8 cellular contexts compared by ENCODE assay signal in genomic region chrX:49879656-49880277, GRCh38. TPM values are rescaled to one million over a fixed set of nuclear protein-coding genes. Genes with fewer than 3 reads are reported as not detected.
DNase-seq lines count a peak whose midpoint lies in the region; ATAC-seq and FAIRE-seq lines count a peak whose summit lies in the region.

No MANE protein-coding gene starts in this region.

- FAIRE-seq in small intestine (lab: Jason Lieb, UNC), result no peak

- H3K36me3 ChIP-seq in iPS DF 6.9 (ENCODE audit: control insufficient read depth, insufficient read depth, low read length), result no peaks in the 10 kb centered on the region
- H3K36me3 ChIP-seq in small intestine (ENCODE audit: control insufficient read depth in 2 of 2, insufficient read depth in 2 of 2, low read length in 2 of 2), result no peaks in the 10 kb centered on the region

- H3K4me1 ChIP-seq in iPS DF 6.9 (ENCODE audit: control insufficient read depth, insufficient read depth, low read length), result no peaks in the 10 kb centered on the region
- H3K4me1 ChIP-seq in small intestine (ENCODE audit: control insufficient read depth in 2 of 2, insufficient read depth in 1 of 2, low read depth in 1 of 2, low read length in 1 of 2), result no peaks in the 10 kb centered on the region

- peak overlapping the region; percentile 67 for H3K27ac Mint-ChIP-seq in activated naive CD8-positive, alpha-beta T cell treated with anti-CD3 and anti-CD28 coated beads for 36 hours

- ATAC-seq in GM19043 (IDR thresholded peaks at IDR 0.05; ENCODE audit: low read depth, unreplicated experiment) (peak; percentile 8), HG03139 (IDR thresholded peaks at IDR 0.05; ENCODE audit: unreplicated experiment) (peak; percentile 18), HG03378 (IDR thresholded peaks at IDR 0.05; ENCODE audit: unreplicated experiment) (no peak)

- WGBS in iPS DF 6.9 (ENCODE audit: insufficient coverage, insufficient read length), result no CpG with 5 or more reads among the region's 55 CpGs
- WGBS in small intestine, 3 donors, result 4 to 48% (median 14%) methylated on average over 13 to 55 of the region's 55 CpGs

- no peaks in the 10 kb centered on the region for H3K27me3 ChIP-seq in iPS DF 6.9 (ENCODE audit: control insufficient read depth, insufficient read depth, low read length)
- no peaks in the 10 kb centered on the region for H3K27me3 ChIP-seq in small intestine (ENCODE audit: control insufficient read depth in 2 of 2, insufficient read depth in 2 of 2, low read length in 2 of 2)

- H3K9me3 Mint-ChIP-seq in activated naive CD8-positive, alpha-beta T cell treated with anti-CD3 and anti-CD28 coated beads for 36 hours, result no peaks in the 10 kb centered on the region

- peak overlapping the region; percentile 71 for H3K4me3 Mint-ChIP-seq in activated naive CD8-positive, alpha-beta T cell treated with anti-CD3 and anti-CD28 coated beads for 36 hours

- no peaks in the 10 kb centered on the region for H3K36me3 Mint-ChIP-seq in activated naive CD8-positive, alpha-beta T cell treated with anti-CD3 and anti-CD28 coated beads for 36 hours

- H3K4me3 ChIP-seq in iPS DF 6.9 (ENCODE audit: low read length), result peak overlapping the region; percentile 82
- peak overlapping the region; percentile 36 to 80 for H3K4me3 ChIP-seq in small intestine (ENCODE audit: low read depth in 1 of 2, low read length in 2 of 2)

- no peaks in the 10 kb centered on the region for H3K27me3 Mint-ChIP-seq in activated naive CD8-positive, alpha-beta T cell treated with anti-CD3 and anti-CD28 coated beads for 36 hours

- H3K4me1 Mint-ChIP-seq in activated naive CD8-positive, alpha-beta T cell treated with anti-CD3 and anti-CD28 coated beads for 36 hours, result peaks cover 19% of the 10 kb centered on the region

- DNase-seq in activated naive CD8-positive, alpha-beta T cell treated with anti-CD3 and anti-CD28 coated beads for 36 hours, result no peak
- DNase-seq in iPS DF 6.9 (ENCODE audit: low read depth, low spot score) (no peak), small intestine (no peak), dedifferentiated amniotic fluid mesenchymal stem cell (ENCODE audit: extremely low spot score) (no peak), GOT3 (lab: John Stamatoyannopoulos, UW) (no peak)

- H3K27ac ChIP-seq in iPS DF 6.9 (ENCODE audit: low read length), result no peak overlapping the region
- H3K27ac ChIP-seq in small intestine (ENCODE audit: low read depth in 1 of 2, low read length in 1 of 2), result peak overlapping the region in 1 of 2 donors; percentile 77

- H3K9me3 ChIP-seq in iPS DF 6.9 (ENCODE audit: control insufficient read depth, insufficient read depth, low read length) (no peaks in the 10 kb centered on the region), small intestine (ENCODE audit: control insufficient read depth, low read depth) (no peaks in the 10 kb centered on the region)

RNA-seq across cellular contexts. Expression of gene USP27X, which starts 0.5 kb away (rescaled TPM):
- total RNA-seq in activated naive CD8-positive, alpha-beta T cell treated with anti-CD3 and anti-CD28 coated beads for 36 hours, result 1 to 10 TPM; 1.7 to 1.8 TPM
- 1 to 10 TPM in 1 of 3 donors, under 1 TPM in 2; 0.45 to 2.1 (median 0.81) TPM for polyA plus RNA-seq in small intestine

RNA-seq across cellular contexts. Expression of gene CLCN5, which starts 42.6 kb away (rescaled TPM):
- total RNA-seq in activated naive CD8-positive, alpha-beta T cell treated with anti-CD3 and anti-CD28 coated beads for 36 hours, result 1 to 10 TPM; 2.2 to 2.6 TPM
- polyA plus RNA-seq in small intestine, result 1 to 10 TPM; 2.7 to 5.1 (median 4.5) TPM

RNA-seq across cellular contexts. Expression of gene PAGE4, which starts 50.7 kb away (rescaled TPM):
- not detected for total RNA-seq in activated naive CD8-positive, alpha-beta T cell treated with anti-CD3 and anti-CD28 coated beads for 36 hours
- not detected for polyA plus RNA-seq in small intestine
